ENCODE assay signal across 1 cellular context in genomic region chr5:15938961-15939360, GRCh38.
TF ChIP-seq lines count a peak whose summit lies in the region.

No MANE protein-coding gene starts in this region.

TF ChIP-seq in IMR-90, 13 proteins besides CTCF, POLR2A, EP300 and RAD21 (continued from another document):
- TF ChIP-seq ELK1 (IDR thresholded peaks at IDR 0.05; ENCODE audit: borderline replicate concordance, low read depth, low read length), result no peak
- no peak for TF ChIP-seq RFX5 (IDR thresholded peaks at IDR 0.05; ENCODE audit: low read depth, low read length)
